In the genomic region with DNA sequence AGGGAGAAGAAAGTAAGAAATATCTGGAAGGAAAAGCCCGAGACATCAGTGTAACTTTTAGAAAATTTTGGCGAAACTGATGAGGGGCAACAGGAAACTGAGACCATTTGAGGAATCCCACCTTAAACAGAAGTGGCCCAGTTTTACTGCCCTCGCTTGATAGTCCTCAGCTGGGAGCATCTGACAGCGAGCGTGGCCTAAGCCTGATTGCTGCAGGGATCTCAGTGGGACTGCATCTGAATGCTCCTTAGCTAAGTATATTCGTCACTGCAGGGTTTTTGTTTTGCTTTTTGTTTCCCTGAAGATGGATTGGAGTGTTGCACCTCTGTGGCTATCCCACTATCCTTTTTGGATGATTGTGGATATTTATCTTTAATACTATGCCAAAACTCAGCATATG, we compare ENCODE assay signal across 2 cellular contexts.
TF ChIP-seq lines count a peak whose summit lies in the region.

No MANE protein-coding gene starts in this region.

TF ChIP-seq in H1, 55 proteins besides CTCF, POLR2A, EP300 and RAD21:
- no peak for TF ChIP-seq NANOG (IDR thresholded peaks at IDR 0.05; ENCODE audit: insufficient read depth, low read depth, low read length, poor library complexity, severe bottlenecking)
- TF ChIP-seq PHF8 (conservative IDR thresholded peaks at IDR 0.05; ENCODE audit: low read depth, low read length): no peak
- no peak for TF ChIP-seq GABPA (IDR thresholded peaks at IDR 0.05; ENCODE audit: borderline replicate concordance, insufficient read depth, low read length)
- no peak for TF ChIP-seq ZNF274 (IDR thresholded peaks at IDR 0.05; ENCODE audit: borderline replicate concordance, extremely low read depth, low read length)
- TF ChIP-seq NRF1 (IDR thresholded peaks at IDR 0.05; ENCODE audit: low read depth, low read length): no peak
- no peak for TF ChIP-seq KDM1A (IDR thresholded peaks at IDR 0.05; ENCODE audit: borderline replicate concordance, low read length)
- no peak for TF ChIP-seq SRF (IDR thresholded peaks at IDR 0.05; ENCODE audit: low read depth, low read length)
- TF ChIP-seq TEAD4 (IDR thresholded peaks at IDR 0.05; ENCODE audit: low read depth, low read length): no peak
- no peak for TF ChIP-seq KDM5A (IDR thresholded peaks at IDR 0.05; ENCODE audit: low read length)
- TF ChIP-seq BRCA1 (IDR thresholded peaks at IDR 0.05; ENCODE audit: low read depth, low read length): no peak
TF ChIP-seq in H1: peak in this region for 0.

TF ChIP-seq in GM12891, 5 proteins besides CTCF, POLR2A, EP300 and RAD21:
- TF ChIP-seq POLR2AphosphoS5 (IDR thresholded peaks at IDR 0.05; ENCODE audit: low read depth, low read length): no peak
- TF ChIP-seq POU2F2 (IDR thresholded peaks at IDR 0.05; ENCODE audit: low read depth, low read length): no peak
- no peak for TF ChIP-seq PAX5 (IDR thresholded peaks at IDR 0.05; ENCODE audit: insufficient read depth, low read length, severe bottlenecking)
- TF ChIP-seq SPI1 (IDR thresholded peaks at IDR 0.05; ENCODE audit: low read depth, low read length): no peak
- no peak for TF ChIP-seq TAF1 (IDR thresholded peaks at IDR 0.05; ENCODE audit: low read depth, low read length)
